9 cellular contexts compared by ENCODE assay signal in the genomic region with DNA sequence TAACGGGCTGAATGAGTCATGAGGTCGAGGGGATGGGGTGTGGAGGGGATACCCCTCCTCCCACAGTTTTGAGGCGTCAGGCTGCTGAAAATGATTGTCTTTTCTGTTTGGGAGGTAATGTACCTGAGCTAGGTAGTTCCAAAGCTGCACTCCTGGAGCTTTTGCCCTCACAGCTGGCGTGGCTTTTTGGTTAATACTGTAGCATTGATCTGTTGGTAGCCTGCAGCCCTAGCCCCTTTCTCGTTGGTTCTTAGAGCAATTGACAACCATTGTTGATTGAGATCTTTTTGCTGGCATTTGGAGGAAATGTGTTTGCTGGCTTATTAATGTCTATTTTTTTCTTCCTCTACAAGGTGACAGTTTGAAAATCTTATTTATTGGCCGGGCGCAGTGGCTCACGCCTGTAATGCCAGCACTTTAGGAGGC. TPM values are rescaled to one million over a fixed set of nuclear protein-coding genes. Genes with fewer than 3 reads are reported as not detected.
DNase-seq lines count a peak whose midpoint lies in the region; ATAC-seq and TF ChIP-seq lines count a peak whose summit lies in the region.
"Had no signal": no experiment of that assay in that cellular context is flagged by ENCODE, and none has a peak within 500 bp of the region (broad histone marks: within the 10 kb centered on the region; RNA-seq: fewer than 3 reads in every experiment).

No MANE protein-coding gene starts in this region.

- H2AFZ ChIP-seq in parathyroid adenoma, result peak overlapping the region; percentile 79

- intact Hi-C loops in Calu3 (cut with micrococcal nuclease; ENCODE audit: unreplicated experiment), result no loop called here
- intact Hi-C loops in esophagus muscularis mucosa (cut with DNase I), result loop anchor here (5.0 kb wide), 2 partner anchors 38 to 123 kb away; a partner anchor contains a TSS

- H3K9ac ChIP-seq in parathyroid adenoma, result peak overlapping the region; percentile 98

- peaks cover 42% of the 10 kb centered on the region for H3K4me1 Mint-ChIP-seq in Calu3 (ENCODE audit: low read depth, unreplicated experiment)

- TF ChIP-seq CTCF in Calu3 (IDR thresholded peaks at IDR 0.05; ENCODE audit: unreplicated experiment), result no peak
- TF ChIP-seq CTCF in esophagus muscularis mucosa (IDR thresholded peaks at IDR 0.05), result no peak
- no peak for TF ChIP-seq CTCF in parathyroid adenoma (IDR thresholded peaks at IDR 0.05)

- H3K27me3 ChIP-seq in SJCRH30 (no peaks in the 10 kb centered on the region), esophagus muscularis mucosa (no peaks in the 10 kb centered on the region), parathyroid adenoma (ENCODE audit: control insufficient read depth, insufficient read depth, low read length) (no peaks in the 10 kb centered on the region)

- BruUV-seq in Calu3 (replicated peaks; lab: Mats Ljungman, UMichigan), result TSS peak; percentile 39

- H3K9me3 Mint-ChIP-seq in Calu3 (ENCODE audit: low read depth, unreplicated experiment), result peaks cover 4% of the 10 kb centered on the region

- H3K79me2 ChIP-seq in parathyroid adenoma, result peaks cover 39% of the 10 kb centered on the region

- DNase-seq in Calu3 (no peak), SJCRH30 (no peak), esophagus muscularis mucosa (ENCODE audit: extremely low spot score) (no peak), RKO (ENCODE audit: low spot score) (no peak)
- no peak for DNase-seq in stimulated activated CD4-positive, alpha-beta T cell treated with anti-CD3 and anti-CD28 coated beads, Interleukin-15, amount 100 ng/mL, for 24 hours

- H3K27me3 Mint-ChIP-seq in Calu3 (ENCODE audit: unreplicated experiment), result no peaks in the 10 kb centered on the region

- peaks cover 100% of the 10 kb centered on the region for H3K36me3 Mint-ChIP-seq in Calu3 (ENCODE audit: insufficient read depth, unreplicated experiment)

- 20% methylated on average over 7 of the region's 8 CpGs for WGBS in esophagus muscularis mucosa

- peak overlapping the region; percentile 96 for H3K27ac Mint-ChIP-seq in Calu3 (ENCODE audit: unreplicated experiment)

- TF ChIP-seq POLR2A in esophagus muscularis mucosa (IDR thresholded peaks at IDR 0.05; ENCODE audit: low read depth), result no peak

- TF ChIP-seq EP300 in esophagus muscularis mucosa (IDR thresholded peaks at IDR 0.05), result no peak

- peak overlapping the region; percentile 99 for H3K4me2 ChIP-seq in parathyroid adenoma (ENCODE audit: low read length)

- CTCF ChIA-PET in Calu3 (lab: Charles Lee), result no interaction called here

- H3K36me3 ChIP-seq in SJCRH30 (peaks cover 48% of the 10 kb centered on the region), esophagus muscularis mucosa (peaks cover 30 to 50% (median 47%) of the 10 kb centered on the region in 4 donors), parathyroid adenoma (ENCODE audit: control insufficient read depth, insufficient read depth, low read length) (no peaks in the 10 kb centered on the region)

- H3K4me3 ChIP-seq in SJCRH30 (peak overlapping the region; percentile 92), esophagus muscularis mucosa (peak overlapping the region; percentile 94 to 100 (median 99)), parathyroid adenoma (ENCODE audit: low read depth, low read length) (peak overlapping the region; percentile 99)

- peak overlapping the region; percentile 86 for H3K27ac ChIP-seq in SJCRH30
- H3K27ac ChIP-seq in esophagus muscularis mucosa (replicated peaks in 1 of 4), result peak overlapping the region; percentile 99 to 100 (median 100)
- H3K27ac ChIP-seq in parathyroid adenoma, result peak overlapping the region; percentile 95

- no peaks in the 10 kb centered on the region; the same call in 1 of the 2 replicates for H3K4me1 ChIP-seq in SJCRH30
- peaks cover 23 to 42% (median 30%) of the 10 kb centered on the region in 4 donors for H3K4me1 ChIP-seq in esophagus muscularis mucosa
- peaks cover 10% of the 10 kb centered on the region for H3K4me1 ChIP-seq in parathyroid adenoma

- peak overlapping the region; percentile 97 for H3K4me3 Mint-ChIP-seq in Calu3 (ENCODE audit: low read depth, unreplicated experiment)

- no peak for ATAC-seq in GM21526 (IDR thresholded peaks at IDR 0.05; ENCODE audit: low FRiP score, unreplicated experiment)
- ATAC-seq in GM21717 (IDR thresholded peaks at IDR 0.05; ENCODE audit: unreplicated experiment), result no peak

- H3K9me3 ChIP-seq in SJCRH30 (replicated peaks) (no peaks in the 10 kb centered on the region), esophagus muscularis mucosa (peaks cover 0 to 3% (median 0%) of the 10 kb centered on the region in 4 donors), parathyroid adenoma (ENCODE audit: control insufficient read depth, low read length) (no peaks in the 10 kb centered on the region)

RNA-seq across cellular contexts. Expression of a gene that starts 1.8 kb away (rescaled TPM):
- total RNA-seq in Calu3 (2022) (276 and 286 TPM in 2 replicates), esophagus muscularis mucosa (10 to 100 TPM; 43.4 to 73.9 (median 52.6) TPM)
- 55.0 and 68.3 TPM in 2 replicates for total RNA-seq in SJCRH30 (2014; rRNA removed; shearing (Covaris generic))

RNA-seq across cellular contexts. Expression of a gene that starts 21.6 kb away (rescaled TPM):
- total RNA-seq in Calu3 (2022) (273 and 286 TPM in 2 replicates), esophagus muscularis mucosa (100 to 1,000 TPM in 1 of 4 donors, 10 to 100 TPM in 3; 63.1 to 106 (median 82.8) TPM)
- total RNA-seq in SJCRH30 (2014; rRNA removed; shearing (Covaris generic)), result 115 and 119 TPM in 2 replicates

RNA-seq across cellular contexts. Expression of a gene that starts 39.1 kb away (rescaled TPM):
- total RNA-seq in Calu3 (2022) (60.9 and 67.9 TPM in 2 replicates), esophagus muscularis mucosa (10 to 100 TPM; 27.0 to 48.4 (median 34.7) TPM)
- total RNA-seq in SJCRH30 (2014; rRNA removed; shearing (Covaris generic)), result 20.3 and 21.4 TPM in 2 replicates

RNA-seq across cellular contexts. Expression of a gene that starts 53.7 kb away (rescaled TPM):
- total RNA-seq in Calu3 (2022) (3.7 and 5.7 TPM in 2 replicates), esophagus muscularis mucosa (under 1 TPM in 1 of 4 donors, not detected in 3; 0.86 TPM)
- 21.8 and 24.8 TPM in 2 replicates for total RNA-seq in SJCRH30 (2014; rRNA removed; shearing (Covaris generic))
- total RNA-seq: SK-MEL-5 had no signal
